13 cellular contexts compared by ENCODE assay signal in the genomic region with DNA sequence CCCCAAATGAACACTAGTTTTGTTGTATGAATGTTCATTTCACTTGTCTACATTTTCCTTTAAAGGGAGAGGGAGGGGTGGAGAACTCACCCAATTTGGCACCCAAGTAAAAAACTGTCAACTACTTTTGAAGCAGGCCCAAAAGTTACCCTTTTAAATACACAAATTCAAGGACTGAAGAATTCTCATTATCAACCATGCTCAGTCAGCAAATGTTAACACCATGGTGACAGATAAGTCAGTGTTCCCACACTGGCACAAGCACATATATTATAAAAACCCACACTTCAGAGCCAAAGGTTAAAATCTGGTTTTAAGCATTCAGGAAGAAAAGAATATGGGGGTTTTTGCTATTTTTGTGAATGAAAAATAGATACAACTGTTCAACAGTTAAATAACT. TPM values are rescaled to one million over a fixed set of nuclear protein-coding genes. Genes with fewer than 3 reads are reported as not detected.
DNase-seq lines count a peak whose midpoint lies in the region; ATAC-seq, FAIRE-seq and TF ChIP-seq lines count a peak whose summit lies in the region.
"Had no signal": no experiment of that assay in that cellular context is flagged by ENCODE, and none has a peak within 500 bp of the region (broad histone marks: within the 10 kb centered on the region; RNA-seq: fewer than 3 reads in every experiment).

No MANE protein-coding gene starts in this region.

- no peaks in the 10 kb centered on the region for H3K9me3 ChIP-seq in CD4-positive, alpha-beta memory T cell (ENCODE audit: control insufficient read depth in 1 of 2, low read length in 2 of 2)
- no peaks in the 10 kb centered on the region for H3K9me3 ChIP-seq in endothelial cell of umbilical vein (replicated peaks; ENCODE audit: control insufficient read depth, insufficient read depth, low read length)
- H3K9me3 ChIP-seq: stomach had no signal

- H3K27me3 Mint-ChIP-seq in CD4-positive, alpha-beta memory T cell = no peaks in the 10 kb centered on the region
- H3K27me3 Mint-ChIP-seq in nephron (ENCODE audit: low read depth) = no peaks in the 10 kb centered on the region
- H3K27me3 Mint-ChIP-seq: memory B cell had no signal

- H3K4me1 ChIP-seq in CD4-positive, alpha-beta memory T cell (ENCODE audit: insufficient read depth, low read length) = peaks cover 93% of the 10 kb centered on the region
- peaks cover 28% of the 10 kb centered on the region for H3K4me1 ChIP-seq in endothelial cell of umbilical vein (ENCODE audit: control insufficient read depth, extremely low read depth, insufficient read depth, low read length)

- peaks cover 100% of the 10 kb centered on the region for H3K79me2 ChIP-seq in endothelial cell of umbilical vein (ENCODE audit: control insufficient read depth, insufficient read depth, low read length)

- peaks cover 58 to 92% (median 77%) of the 10 kb centered on the region in 4 donors for H3K4me1 Mint-ChIP-seq in CD4-positive, alpha-beta memory T cell
- H3K4me1 Mint-ChIP-seq in nephron = peaks cover 31% of the 10 kb centered on the region

- no peaks in the 10 kb centered on the region for H3K9me1 ChIP-seq in endothelial cell of umbilical vein (replicated peaks; ENCODE audit: control insufficient read depth, extremely low read depth, insufficient read depth, low read length)

- peaks cover 36% of the 10 kb centered on the region for H3K36me3 ChIP-seq in CD4-positive, alpha-beta memory T cell (ENCODE audit: insufficient read depth, low read length)
- peaks cover 4 to 22% of the 10 kb centered on the region in 2 experiments for H3K36me3 ChIP-seq in endothelial cell of umbilical vein (ENCODE audit: control insufficient read depth in 2 of 2, extremely low read depth in 1 of 2, insufficient read depth in 2 of 2, low read length in 2 of 2)

- peak overlapping the region in 5 of 7 donors; percentile 5 to 52 (median 44) for H3K27ac Mint-ChIP-seq in CD4-positive, alpha-beta memory T cell
- H3K27ac Mint-ChIP-seq in nephron = peak overlapping the region; percentile 18 to 33 (median 20)

- DNase-seq in CD4-positive, alpha-beta memory T cell = no peak
- DNase-seq in OCI-M1 (lab: John Stamatoyannopoulos, UW) (peak; percentile 24), endothelial cell of umbilical vein (ENCODE audit: low read depth, low spot score) (no peak), NCI-H2196 treated with DMSO at 0.1 percent for 48 hours (lab: John Stamatoyannopoulos, UW; ENCODE audit: unreplicated experiment) (no peak)
- DNase-seq: activated CD4-positive, alpha-beta T cell treated with anti-CD3 and anti-CD28 coated beads, Interleukin-2, amount 50 U/mL, for 4 hours; cerebellar nuclear complex; NCI-H1048; stomach; T-helper 2 cell had no signal

- H3K27ac ChIP-seq in CD4-positive, alpha-beta memory T cell (ENCODE audit: low read depth, low read length) = no peak overlapping the region
- no peak overlapping the region for H3K27ac ChIP-seq in endothelial cell of umbilical vein (ENCODE audit: insufficient read depth, low read depth, low read length)

- H2AFZ ChIP-seq in endothelial cell of umbilical vein (ENCODE audit: low read depth, low read length) = no peak overlapping the region

- no peak for TF ChIP-seq CTCF in endothelial cell of umbilical vein (IDR thresholded peaks at IDR 0.05; ENCODE audit: extremely low read depth in 1 of 2, insufficient read depth in 1 of 2, low read depth in 1 of 2, low read length in 2 of 2)
- no peak for TF ChIP-seq CTCF in nephron (IDR thresholded peaks at IDR 0.05; ENCODE audit: unreplicated experiment in 3 of 3)

- CTCF ChIA-PET in CD4-positive, alpha-beta memory T cell (lab: Charles Lee; ENCODE audit: partially characterized antibody) = interaction anchor here (1.1 to 1.5 kb wide), 3 partner anchors 30 to 45 kb away, joined by 4 to 5 read pairs (median 4); no protein-coding TSS in a partner anchor
- CTCF ChIA-PET in endothelial cell of umbilical vein (lab: Charles Lee) = interaction anchor here (0.8 to 3.6 kb wide), 11 partner anchors 9 to 98 kb away, joined by 3 to 21 read pairs (median 4); no protein-coding TSS in a partner anchor

- no peaks in the 10 kb centered on the region for H3K9me3 Mint-ChIP-seq in CD4-positive, alpha-beta memory T cell
- H3K9me3 Mint-ChIP-seq in nephron = no peaks in the 10 kb centered on the region
- H3K9me3 Mint-ChIP-seq: memory B cell had no signal

- BruUV-seq in endothelial cell of umbilical vein (replicated peaks; lab: Mats Ljungman, UMichigan) = no TSS peak

- H3K4me2 ChIP-seq in endothelial cell of umbilical vein (ENCODE audit: insufficient read depth, low read length) = peak overlapping the region; percentile 8

- peaks cover 18% of the 10 kb centered on the region for H4K20me1 ChIP-seq in endothelial cell of umbilical vein (replicated peaks; ENCODE audit: control insufficient read depth, extremely low read depth, insufficient read depth, low read length)

- H3K27me3 ChIP-seq in CD4-positive, alpha-beta memory T cell (ENCODE audit: insufficient read depth, low read length) = no peaks in the 10 kb centered on the region
- no peaks in the 10 kb centered on the region for H3K27me3 ChIP-seq in endothelial cell of umbilical vein (ENCODE audit: control insufficient read depth in 2 of 2, insufficient read depth in 2 of 2, low read length in 2 of 2)
- H3K27me3 ChIP-seq: stomach had no signal

- H3K36me3 Mint-ChIP-seq in CD4-positive, alpha-beta memory T cell = peaks cover 29 to 80% of the 10 kb centered on the region in 2 donors
- H3K36me3 Mint-ChIP-seq in nephron (ENCODE audit: low read depth) = peaks cover 76% of the 10 kb centered on the region

- ATAC-seq in HG03442 (IDR thresholded peaks at IDR 0.05; ENCODE audit: unreplicated experiment) (no peak), GM18520 (IDR thresholded peaks at IDR 0.05; ENCODE audit: unreplicated experiment) (no peak)

- no peak for FAIRE-seq in endothelial cell of umbilical vein (lab: Jason Lieb, UNC)

- H3K9ac ChIP-seq in endothelial cell of umbilical vein (replicated peaks; ENCODE audit: extremely low read depth, insufficient read depth, low read length) = no peak overlapping the region

- H3K4me3 ChIP-seq in CD4-positive, alpha-beta memory T cell (ENCODE audit: low read length in 2 of 2) = no peak overlapping the region
- H3K4me3 ChIP-seq in endothelial cell of umbilical vein (replicated peaks in 1 of 3; ENCODE audit: insufficient read depth in 1 of 3, low read depth in 1 of 3, low read length in 3 of 3) = no peak overlapping the region
- H3K4me3 ChIP-seq: stomach had no signal

- peak overlapping the region in 5 of 8 donors; percentile 4 to 55 (median 52) for H3K4me3 Mint-ChIP-seq in CD4-positive, alpha-beta memory T cell
- no peak overlapping the region for H3K4me3 Mint-ChIP-seq in nephron
- H3K4me3 Mint-ChIP-seq: memory B cell had no signal

- no peak for TF ChIP-seq POLR2A in endothelial cell of umbilical vein (IDR thresholded peaks at IDR 0.05; ENCODE audit: low read depth, low read length)

- dilution Hi-C loops in endothelial cell of umbilical vein (cut with MboI; ENCODE audit: extremely low pct_ligation_motif_present, low sequenced_read_pairs) = no loop called here

- POLR2A ChIA-PET in CD4-positive, alpha-beta memory T cell (lab: Charles Lee; ENCODE audit: partially characterized antibody) = interaction anchor here (0.7 to 1.8 kb wide), 2 partner anchors 32 to 171 kb away, joined by 3 to 5 read pairs; a partner anchor contains a TSS
- POLR2A ChIA-PET in endothelial cell of umbilical vein (lab: Charles Lee) = no interaction called here

- intact Hi-C loops in CD4-positive, alpha-beta memory T cell (cut with micrococcal nuclease) = no loop called here
- intact Hi-C loops in endothelial cell of umbilical vein (cut with micrococcal nuclease) = no loop called here

TF ChIP-seq in endothelial cell of umbilical vein, 7 proteins besides CTCF, POLR2A, EP300 and RAD21:
- TF ChIP-seq POLR2AphosphoS5 (IDR thresholded peaks at IDR 0.05; ENCODE audit: insufficient read depth, low read depth, low read length) = no peak
- TF ChIP-seq MYC (IDR thresholded peaks at IDR 0.05; ENCODE audit: low read depth, low read length) = no peak
- no peak for TF ChIP-seq EZH2 (IDR thresholded peaks at IDR 0.05; ENCODE audit: borderline replicate concordance, low read depth, low read length, severe bottlenecking)
- TF ChIP-seq GATA2 (IDR thresholded peaks at IDR 0.05; ENCODE audit: insufficient read depth, insufficient read length, low read depth, low read length) = no peak
- TF ChIP-seq FOS (IDR thresholded peaks at IDR 0.05; ENCODE audit: borderline replicate concordance, insufficient read depth, low read length) = no peak
- TF ChIP-seq JUN (IDR thresholded peaks at IDR 0.05; ENCODE audit: borderline replicate concordance, insufficient read depth, insufficient read length, low read depth) = no peak
- TF ChIP-seq, protein P1, sequence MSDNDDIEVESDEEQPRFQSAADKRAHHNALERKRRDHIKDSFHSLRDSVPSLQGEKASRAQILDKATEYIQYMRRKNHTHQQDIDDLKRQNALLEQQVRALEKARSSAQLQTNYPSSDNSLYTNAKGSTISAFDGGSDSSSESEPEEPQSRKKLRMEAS (IDR thresholded peaks at IDR 0.05; ENCODE audit: insufficient read depth, insufficient read length) = no peak

RNA-seq across cellular contexts. Expression of a gene that starts 31.6 kb away (rescaled TPM):
- 100 to 1,000 TPM; 175 to 189 TPM for total RNA-seq in CD4-positive, alpha-beta memory T cell
- polyA plus RNA-seq in CD4-positive, alpha-beta memory T cell = 100 to 1,000 TPM; 135 to 162 TPM
- 253 and 259 TPM in 2 replicates for total RNA-seq in endothelial cell of umbilical vein
- polyA plus RNA-seq in endothelial cell of umbilical vein = 69.7 and 74.1 TPM in 2 replicates
- 94.2 and 105 TPM in 2 replicates for polyA plus RNA-seq in endothelial cell of umbilical vein (2011; cell fraction: cytosol; rRNA removed)
- 104 and 117 TPM in 2 replicates for polyA plus RNA-seq in endothelial cell of umbilical vein (2011; cell fraction: nucleus; rRNA removed)
- polyA plus RNA-seq in endothelial cell of umbilical vein (2012) = 128 and 160 TPM in 2 replicates
- polyA minus RNA-seq in endothelial cell of umbilical vein = 242 and 250 TPM in 2 replicates
- 114 TPM for polyA minus RNA-seq in endothelial cell of umbilical vein (2011; cell fraction: cytosol; rRNA and poly(A)+ RNA removed)
- 153 and 171 TPM in 2 replicates for polyA minus RNA-seq in endothelial cell of umbilical vein (2011; cell fraction: nucleus; rRNA and poly(A)+ RNA removed)

Comparison
In these comparisons a context has a peak if more than half of its experiments do, and no peak if none do; other contexts are left out.
1. H3K4me3 Mint-ChIP-seq: peak in CD4-positive, alpha-beta memory T cell (5 of 8); none in nephron (0 of 3).